Comparison of ENCODE assay signal across 13 cellular contexts in the genomic region with DNA sequence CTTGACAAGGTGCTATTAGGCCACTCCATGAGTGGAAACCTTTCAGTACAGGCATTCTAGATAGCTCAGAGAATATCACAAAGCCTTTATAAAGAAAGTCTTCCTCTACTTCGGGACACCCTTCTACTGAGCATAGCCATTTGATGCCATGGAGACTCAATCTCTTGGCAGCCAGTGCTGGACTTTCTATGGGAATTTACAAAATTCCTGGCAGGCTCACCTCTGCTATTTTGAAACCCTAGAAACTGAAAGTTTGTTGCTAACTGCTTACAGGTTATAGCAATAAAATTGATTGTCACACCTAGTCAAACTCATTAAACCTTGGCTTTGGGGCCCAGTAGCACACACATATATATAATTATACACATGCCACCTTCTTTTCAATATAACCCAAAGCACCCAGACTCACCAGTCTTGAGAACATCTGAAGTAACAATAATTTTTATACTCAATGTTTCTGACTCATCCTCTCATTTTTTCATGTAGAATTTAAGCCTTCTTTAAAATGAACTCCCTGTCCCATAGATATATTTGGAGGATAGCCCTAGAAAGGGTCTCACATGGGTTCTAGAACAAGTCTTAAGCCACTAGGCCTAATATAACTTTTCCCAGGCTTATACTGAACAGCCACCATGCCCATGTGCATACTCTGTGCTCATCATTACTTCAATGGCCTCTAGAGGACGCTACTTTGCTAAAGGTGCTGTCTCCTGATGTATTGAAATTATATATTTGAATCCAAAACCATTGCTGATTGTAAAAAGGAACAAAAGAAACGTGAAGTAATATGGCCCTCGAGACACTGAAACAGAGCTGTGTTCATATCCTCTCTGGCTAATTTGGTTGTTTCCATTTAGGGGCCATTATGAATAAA.
A peak's percentile ranks its signal among the peaks of the same experiment; 100 is the strongest.
DNase-seq lines count a peak whose midpoint lies in the region; ATAC-seq and TF ChIP-seq lines count a peak whose summit lies in the region.
"Had no signal": no experiment of that assay in that cellular context is flagged by ENCODE, and none has a peak within 500 bp of the region (broad histone marks: within the 10 kb centered on the region; RNA-seq: fewer than 3 reads in every experiment).

No MANE protein-coding gene starts in this region.

- no peaks in the 10 kb centered on the region for H3K27me3 ChIP-seq in neural progenitor cell
- H3K27me3 ChIP-seq in tibial artery = no peaks in the 10 kb centered on the region
- H3K27me3 ChIP-seq in SJCRH30 = no peaks in the 10 kb centered on the region

- no peak for DNase-seq in GM13977 (ENCODE audit: low spot score)
- DNase-seq in NB4 (ENCODE audit: low read depth) = no peak
- DNase-seq in cardiac fibroblast (ENCODE audit: low read depth in 2 of 2) = no peak
- DNase-seq in neural progenitor cell (ENCODE audit: low spot score) = peak; percentile 32
- no peak for DNase-seq in tibial artery
- no peak for DNase-seq in SJCRH30
- DNase-seq: activated naive CD4-positive, alpha-beta T cell treated with anti-CD3 and anti-CD28 coated beads, Interleukin-2, amount 50 U/mL, for 16 hours; CD8-positive, alpha-beta T cell; islet precursor cell; naive thymus-derived CD4-positive, alpha-beta T cell; NCI-H1930; T-helper 2 cell had no signal

- peak; percentile 5 for TF ChIP-seq CTCF in GM13977 (IDR thresholded peaks at IDR 0.05; ENCODE audit: extremely low read depth, insufficient read depth, missing control alignments)
- peak; percentile 4 for TF ChIP-seq CTCF in NB4 (IDR thresholded peaks at IDR 0.05; ENCODE audit: low read depth, low read length)
- peak; percentile 7 for TF ChIP-seq CTCF in cardiac fibroblast (IDR thresholded peaks at IDR 0.05; ENCODE audit: low read depth, low read length)
- peak; percentile 71 for TF ChIP-seq CTCF in neural progenitor cell (IDR thresholded peaks at IDR 0.05)
- TF ChIP-seq CTCF in tibial artery (IDR thresholded peaks at IDR 0.05) = no peak

- H3K4me1 ChIP-seq in neural progenitor cell = peaks cover 4% of the 10 kb centered on the region
- no peaks in the 10 kb centered on the region for H3K4me1 ChIP-seq in tibial artery
- H3K4me1 ChIP-seq in SJCRH30 = no peaks in the 10 kb centered on the region

- ATAC-seq in GM21576 (IDR thresholded peaks at IDR 0.05; ENCODE audit: unreplicated experiment) = no peak
- ATAC-seq: CD8-positive, alpha-beta T cell; naive thymus-derived CD4-positive, alpha-beta T cell had no signal

- in situ Hi-C loops in GM13977 (cut with MboI; ENCODE audit: low pct_unique_long_range_greater_than_20kb, low sequenced_read_pairs, unreplicated experiment) = no loop called here

- H3K27ac ChIP-seq in neural progenitor cell (no peak overlapping the region), tibial artery (no peak overlapping the region), SJCRH30 (no peak overlapping the region)

- peaks cover 3% of the 10 kb centered on the region for H3K27me3 Mint-ChIP-seq in neural progenitor cell (ENCODE audit: insufficient read depth, low read depth)
- H3K27me3 Mint-ChIP-seq: naive thymus-derived CD4-positive, alpha-beta T cell had no signal

- no peaks in the 10 kb centered on the region for H3K4me1 Mint-ChIP-seq in neural progenitor cell
- H3K4me1 Mint-ChIP-seq: naive thymus-derived CD4-positive, alpha-beta T cell had no signal

- no peaks in the 10 kb centered on the region for H3K36me3 ChIP-seq in neural progenitor cell
- H3K36me3 ChIP-seq in tibial artery = no peaks in the 10 kb centered on the region
- no peaks in the 10 kb centered on the region for H3K36me3 ChIP-seq in SJCRH30

- H3F3A ChIP-seq in neural progenitor cell (ENCODE audit: low read depth) = no peaks in the 10 kb centered on the region

- no peak overlapping the region for H2AFZ ChIP-seq in neural progenitor cell (replicated peaks)

- H3K9me3 Mint-ChIP-seq in neural progenitor cell = no peaks in the 10 kb centered on the region
- H3K9me3 Mint-ChIP-seq: CD8-positive, alpha-beta T cell; naive thymus-derived CD4-positive, alpha-beta T cell had no signal

- H3K4me3 ChIP-seq in NB4 (ENCODE audit: low read depth, low read length) (no peak overlapping the region), cardiac fibroblast (replicated peaks in 1 of 2; ENCODE audit: low read depth in 2 of 2, low read length in 2 of 2) (no peak overlapping the region), neural progenitor cell (no peak overlapping the region), tibial artery (no peak overlapping the region), SJCRH30 (no peak overlapping the region)

- H3K9me3 ChIP-seq in neural progenitor cell (ENCODE audit: low read depth) (no peaks in the 10 kb centered on the region), tibial artery (no peaks in the 10 kb centered on the region), SJCRH30 (replicated peaks) (no peaks in the 10 kb centered on the region)

- TF ChIP-seq POLR2A in NB4 (IDR thresholded peaks at IDR 0.05; ENCODE audit: extremely low read depth, insufficient read length) = no peak

- H4K20me1 ChIP-seq in neural progenitor cell (ENCODE audit: low read depth) = no peaks in the 10 kb centered on the region

- intact Hi-C loops in tibial artery (cut with DNase I; ENCODE audit: low total_unique reads) = no loop called here

- no peak overlapping the region for H3K4me2 ChIP-seq in neural progenitor cell

- H3K36me3 Mint-ChIP-seq in neural progenitor cell = no peaks in the 10 kb centered on the region
- H3K36me3 Mint-ChIP-seq: CD8-positive, alpha-beta T cell; naive thymus-derived CD4-positive, alpha-beta T cell had no signal

- H3K27ac Mint-ChIP-seq in neural progenitor cell = no peak overlapping the region
- H3K27ac Mint-ChIP-seq: CD8-positive, alpha-beta T cell; naive thymus-derived CD4-positive, alpha-beta T cell had no signal

- no peaks in the 10 kb centered on the region for H3K79me2 ChIP-seq in neural progenitor cell (ENCODE audit: low read depth)

- H3K4me3 Mint-ChIP-seq in neural progenitor cell = no peak overlapping the region
- H3K4me3 Mint-ChIP-seq: CD8-positive, alpha-beta T cell; naive thymus-derived CD4-positive, alpha-beta T cell had no signal

- H3K9ac ChIP-seq in neural progenitor cell = no peak overlapping the region

Comparison
In these comparisons a context has a peak if more than half of its experiments do, and no peak if none do; other contexts are left out.
1. CTCF ChIP-seq: peak in GM13977 (single experiment), NB4 (single experiment), cardiac fibroblast (single experiment) and neural progenitor cell (single experiment); none in tibial artery (0 of 2).